In genomic region chr2:237159006-237159897, GRCh38 we compare ENCODE assay signal across 11 cellular contexts.
DNase-seq lines count a peak whose midpoint lies in the region; ATAC-seq and TF ChIP-seq lines count a peak whose summit lies in the region.
"Had no signal": no experiment of that assay in that cellular context is flagged by ENCODE, and none has a peak within 500 bp of the region (broad histone marks: within the 10 kb centered on the region; RNA-seq: fewer than 3 reads in every experiment).

No MANE protein-coding gene starts in this region.

- WGBS in psoas muscle, 3 donors: 51 to 61% (median 52%) methylated on average over 10 of the region's 10 CpGs

- H3K4me3 ChIP-seq in DND-41 (ENCODE audit: low read depth in 1 of 2, low read length in 2 of 2) (no peak overlapping the region), NB4 (ENCODE audit: low read depth, low read length) (no peak overlapping the region), adipocyte (ENCODE audit: low read length) (no peak overlapping the region), psoas muscle (no peak overlapping the region), WERI-Rb-1 (ENCODE audit: low read depth, low read length) (no peak overlapping the region)
- H3K4me3 ChIP-seq: prostate gland had no signal

- H3K9me3 ChIP-seq in DND-41 (ENCODE audit: insufficient read depth, low read length, severe bottlenecking) (no peaks in the 10 kb centered on the region), adipocyte (ENCODE audit: control insufficient read depth, low read length) (no peaks in the 10 kb centered on the region), psoas muscle (no peaks in the 10 kb centered on the region), WERI-Rb-1 (ENCODE audit: severe bottlenecking) (no peaks in the 10 kb centered on the region)
- H3K9me3 ChIP-seq: prostate gland had no signal

- H3K9ac ChIP-seq in DND-41 (ENCODE audit: low read depth, low read length) (no peak overlapping the region), adipocyte (ENCODE audit: low read length) (peak overlapping the region; percentile 81)

- H3K27ac ChIP-seq in DND-41 (ENCODE audit: low read length) (no peak overlapping the region), psoas muscle (peak overlapping the region; percentile 47), WERI-Rb-1 (no peak overlapping the region)
- H3K27ac ChIP-seq: prostate gland had no signal

- DNase-seq in DND-41 (peak; percentile 23), NB4 (ENCODE audit: low read depth) (peak; percentile 29), adipocyte (ENCODE audit: low read depth) (no peak), psoas muscle (peak; percentile 60 to 86), AG20443 (ENCODE audit: low spot score) (no peak), WERI-Rb-1 (no peak)
- DNase-seq: activated B cell treated with CpG ODN at 0.5 μM for 24 hours; CD4-positive, alpha-beta T cell; NCI-H1694 treated with DMSO at 0.1 percent for 48 hours had no signal

- H3K27me3 ChIP-seq in DND-41 (ENCODE audit: insufficient read depth, low read length, poor library complexity) (peaks cover 2% of the 10 kb centered on the region), adipocyte (replicated peaks; ENCODE audit: control insufficient read depth, insufficient read depth, low read length) (no peaks in the 10 kb centered on the region), psoas muscle (ENCODE audit: insufficient read depth in 3 of 3, low read length in 2 of 3) (no peaks in the 10 kb centered on the region), WERI-Rb-1 (ENCODE audit: insufficient read depth, low read depth, severe bottlenecking) (peaks cover 13% of the 10 kb centered on the region)

- H3K4me1 ChIP-seq in DND-41 (ENCODE audit: insufficient read depth, low read length) (peaks cover 9% of the 10 kb centered on the region), adipocyte (ENCODE audit: control insufficient read depth, insufficient read depth, low read length) (peaks cover 68% of the 10 kb centered on the region), psoas muscle (peaks cover 7% of the 10 kb centered on the region)
- H3K4me1 ChIP-seq: prostate gland had no signal

- no peak for TF ChIP-seq CTCF in DND-41 (IDR thresholded peaks at IDR 0.05; ENCODE audit: borderline replicate concordance, extremely low read depth, low read length, poor library complexity, severe bottlenecking)
- TF ChIP-seq CTCF in NB4 (IDR thresholded peaks at IDR 0.05; ENCODE audit: low read depth, low read length): no peak
- no peak for TF ChIP-seq CTCF in psoas muscle (IDR thresholded peaks at IDR 0.05)
- no peak for TF ChIP-seq CTCF in WERI-Rb-1 (IDR thresholded peaks at IDR 0.05; ENCODE audit: low read depth, low read length)

- no peak overlapping the region for H2AFZ ChIP-seq in DND-41 (ENCODE audit: low read depth, low read length)

- H4K20me1 ChIP-seq in DND-41 (ENCODE audit: insufficient read depth, low read length): no peaks in the 10 kb centered on the region

- H3K36me3 ChIP-seq in DND-41 (ENCODE audit: insufficient read depth, low read length) (no peaks in the 10 kb centered on the region), adipocyte (ENCODE audit: control insufficient read depth, insufficient read depth, low read length, severe bottlenecking) (no peaks in the 10 kb centered on the region), psoas muscle (ENCODE audit: insufficient read depth in 1 of 2, low read depth in 1 of 2) (no peaks in the 10 kb centered on the region), WERI-Rb-1 (no peaks in the 10 kb centered on the region)
- H3K36me3 ChIP-seq: prostate gland had no signal

- no peak overlapping the region for H3K4me2 ChIP-seq in DND-41 (ENCODE audit: insufficient read depth, low read length)

- TF ChIP-seq POLR2A in NB4 (IDR thresholded peaks at IDR 0.05; ENCODE audit: extremely low read depth, insufficient read length): no peak

- H3K79me2 ChIP-seq in DND-41 (ENCODE audit: insufficient read depth, low read length): no peaks in the 10 kb centered on the region

- intact Hi-C loops in psoas muscle (cut with DNase I): loop anchor here in 1 of 2 donors (10.0 kb wide), 1 partner anchor 316 kb away; no protein-coding TSS in a partner anchor

- ATAC-seq in DND-41 (ENCODE audit: insufficient read depth, low read depth) (peak; percentile 77), psoas muscle (peak in 3 of 4 donors; percentile 40 to 52 (median 40)), HG02840 (IDR thresholded peaks at IDR 0.05; ENCODE audit: low FRiP score, unreplicated experiment) (no peak)

Comparison
In these comparisons a context has a peak if more than half of its experiments do, and no peak if none do; other contexts are left out.
1. DNase-seq: peak in DND-41 (single experiment), NB4 (single experiment) and psoas muscle (2 of 2); none in adipocyte (single experiment), AG20443 (single experiment) and WERI-Rb-1 (single experiment).